In genomic region chrX:68490644-68491043, GRCh38 we compare ENCODE assay signal across 9 cellular contexts.
A peak's percentile ranks its signal among the peaks of the same experiment; 100 is the strongest.
DNase-seq lines count a peak whose midpoint lies in the region; ATAC-seq, FAIRE-seq and TF ChIP-seq lines count a peak whose summit lies in the region.
"Had no signal": no experiment of that assay in that cellular context is flagged by ENCODE, and none has a peak within 500 bp of the region (broad histone marks: within the 10 kb centered on the region; RNA-seq: fewer than 3 reads in every experiment).

No MANE protein-coding gene starts in this region.

- no peaks in the 10 kb centered on the region for H3K36me3 Mint-ChIP-seq in memory B cell
- H3K36me3 Mint-ChIP-seq in stimulated activated memory B cell treated with anti-CD40 and anti-IgM and Interleukin-4, amounts not matched to agents 10 μg/mL and 1 μg/mL and 100 μg/mL, for 72 hours: no peaks in the 10 kb centered on the region
- H3K36me3 Mint-ChIP-seq: activated naive CD4-positive, alpha-beta T cell treated with anti-CD3 and anti-CD28 coated beads, Interleukin-2, amount 50 U/mL, for 24 hours had no signal

- H3K4me1 Mint-ChIP-seq in memory B cell: no peaks in the 10 kb centered on the region
- H3K4me1 Mint-ChIP-seq in stimulated activated memory B cell treated with anti-CD40 and anti-IgM and Interleukin-4, amounts not matched to agents 10 μg/mL and 1 μg/mL and 100 μg/mL, for 72 hours: no peaks in the 10 kb centered on the region

- H3K4me3 Mint-ChIP-seq in memory B cell: no peak overlapping the region
- H3K4me3 Mint-ChIP-seq in stimulated activated memory B cell treated with anti-CD40 and anti-IgM and Interleukin-4, amounts not matched to agents 10 μg/mL and 1 μg/mL and 100 μg/mL, for 72 hours: no peak overlapping the region
- H3K4me3 Mint-ChIP-seq: activated naive CD4-positive, alpha-beta T cell treated with anti-CD3 and anti-CD28 coated beads, Interleukin-2, amount 50 U/mL, for 24 hours had no signal

- H3K27me3 Mint-ChIP-seq in memory B cell: peaks cover 6% of the 10 kb centered on the region
- no peaks in the 10 kb centered on the region for H3K27me3 Mint-ChIP-seq in stimulated activated memory B cell treated with anti-CD40 and anti-IgM and Interleukin-4, amounts not matched to agents 10 μg/mL and 1 μg/mL and 100 μg/mL, for 72 hours

- H3K9me3 Mint-ChIP-seq in memory B cell: no peaks in the 10 kb centered on the region
- H3K9me3 Mint-ChIP-seq in stimulated activated memory B cell treated with anti-CD40 and anti-IgM and Interleukin-4, amounts not matched to agents 10 μg/mL and 1 μg/mL and 100 μg/mL, for 72 hours: no peaks in the 10 kb centered on the region
- H3K9me3 Mint-ChIP-seq: activated naive CD4-positive, alpha-beta T cell treated with anti-CD3 and anti-CD28 coated beads, Interleukin-2, amount 50 U/mL, for 24 hours had no signal

- peak; percentile 8 for FAIRE-seq in G401.6 (lab: Jason Lieb, UNC)

- DNase-seq in memory B cell (ENCODE audit: low spot score in 2 of 2) (no peak), inferior parietal cortex (ENCODE audit: extremely low spot score) (no peak)

- TF ChIP-seq CTCF in WI38 (IDR thresholded peaks at IDR 0.05; ENCODE audit: low read depth, low read length): peak; percentile 43; the same call in 1 of the 2 replicates

- no peak overlapping the region for H3K27ac Mint-ChIP-seq in memory B cell
- no peak overlapping the region for H3K27ac Mint-ChIP-seq in stimulated activated memory B cell treated with anti-CD40 and anti-IgM and Interleukin-4, amounts not matched to agents 10 μg/mL and 1 μg/mL and 100 μg/mL, for 72 hours
- H3K27ac Mint-ChIP-seq: activated naive CD4-positive, alpha-beta T cell treated with anti-CD3 and anti-CD28 coated beads, Interleukin-2, amount 50 U/mL, for 24 hours had no signal

- ATAC-seq in HG02973 (IDR thresholded peaks at IDR 0.05; ENCODE audit: unreplicated experiment): peak; percentile 74
- peak; percentile 38 for ATAC-seq in memory B cell (ENCODE audit: low read depth)
- no peak for ATAC-seq in GM21526 (IDR thresholded peaks at IDR 0.05; ENCODE audit: low FRiP score, unreplicated experiment)
- ATAC-seq in GM21423 (IDR thresholded peaks at IDR 0.05; ENCODE audit: unreplicated experiment): no peak
- ATAC-seq in stimulated activated memory B cell treated with anti-CD40 and anti-IgM and Interleukin-4, amounts not matched to agents 10 μg/mL and 1 μg/mL and 100 μg/mL, for 72 hours: no peak

- H3K4me3 ChIP-seq in WI38 (ENCODE audit: low read depth, low read length): no peak overlapping the region

Comparison
In these comparisons a context has a peak if more than half of its experiments do, and no peak if none do; other contexts are left out.
1. ATAC-seq: peak in HG02973 (single experiment) and memory B cell (single experiment); none in GM21526 (single experiment), GM21423 (single experiment) and stimulated activated memory B cell treated with anti-CD40 and anti-IgM and Interleukin-4, amounts not matched to agents 10 μg/mL and 1 μg/mL and 100 μg/mL, for 72 hours (single experiment).